In genomic region chr1:67850611-67851075, GRCh38 we compare ENCODE assay signal across 1 cellular context.
TF ChIP-seq lines count a peak whose summit lies in the region.

No MANE protein-coding gene starts in this region.

TF ChIP-seq in HEK293, 187 proteins besides CTCF, POLR2A, EP300 and RAD21 (continued from another document):
- peak; percentile 49 for TF ChIP-seq ZNF398 (tag by site-specific recombination; IDR thresholded peaks at IDR 0.05)
- peak; percentile 67 for TF ChIP-seq PRDM10 (tag by site-specific recombination; IDR thresholded peaks at IDR 0.05)
- TF ChIP-seq ZNF624 (tag by site-specific recombination; IDR thresholded peaks at IDR 0.05): no peak
- TF ChIP-seq PATZ1 (tag by site-specific recombination; IDR thresholded peaks at IDR 0.05): no peak
- TF ChIP-seq ZBTB7A (tag by site-specific recombination; IDR thresholded peaks at IDR 0.05; ENCODE audit: low read depth): no peak
- TF ChIP-seq ZNF560 (tag by site-specific recombination; IDR thresholded peaks at IDR 0.05; ENCODE audit: borderline replicate concordance): no peak
- peak; percentile 55; the same call in 1 of the 2 replicates for TF ChIP-seq ZNF324 (tag by site-specific recombination; IDR thresholded peaks at IDR 0.05)
- no peak for TF ChIP-seq GLIS1 (tag by site-specific recombination; IDR thresholded peaks at IDR 0.05)
- no peak for TF ChIP-seq ZNF157 (tag by site-specific recombination; IDR thresholded peaks at IDR 0.05)
- TF ChIP-seq REPIN1 (tag by site-specific recombination; IDR thresholded peaks at IDR 0.05; ENCODE audit: low read depth): peak; percentile 89
- peak; percentile 95 for TF ChIP-seq ZNF660 (tag by site-specific recombination; IDR thresholded peaks at IDR 0.05)
- TF ChIP-seq ZSCAN23 (tag by site-specific recombination; IDR thresholded peaks at IDR 0.05): no peak
